In the genomic region with DNA sequence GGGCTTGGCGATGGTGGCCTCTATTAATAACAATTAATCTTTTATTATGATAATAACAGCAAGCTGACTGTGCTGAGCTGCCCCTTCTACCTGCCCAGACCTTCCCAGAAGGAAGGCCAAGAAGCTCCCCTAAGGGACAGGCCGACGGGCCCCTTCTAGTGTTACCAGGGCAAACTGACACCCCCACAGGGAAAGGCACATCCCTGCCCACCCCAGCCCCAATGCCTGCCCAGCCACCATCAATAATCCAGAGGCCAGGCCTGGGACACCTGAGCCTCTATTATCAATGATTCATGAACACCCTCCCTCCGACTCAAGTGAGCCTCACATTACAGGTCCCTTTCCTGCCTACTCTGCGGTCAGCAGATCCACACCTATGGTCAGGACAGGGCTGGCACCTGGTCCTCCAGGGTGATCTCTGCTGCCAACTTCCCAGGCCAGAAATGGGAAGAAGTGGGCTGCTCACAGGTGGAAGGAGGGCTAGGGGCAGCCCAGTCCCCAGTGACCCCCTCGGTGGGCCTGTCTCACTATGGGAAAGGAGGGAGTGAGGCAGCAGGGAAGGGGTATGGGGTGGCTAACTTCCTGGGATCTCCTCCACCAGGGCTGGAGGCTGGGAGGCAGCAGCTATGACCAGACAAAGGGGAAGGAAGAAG, we compare ENCODE assay signal across 1 cellular context.
TF ChIP-seq lines count a peak whose summit lies in the region.

No MANE protein-coding gene starts in this region.

TF ChIP-seq in IMR-90, 13 proteins besides CTCF, POLR2A, EP300 and RAD21:
- TF ChIP-seq MAZ (IDR thresholded peaks at IDR 0.05; ENCODE audit: borderline replicate concordance, low read depth, low read length) = no peak
- no peak for TF ChIP-seq RCOR1 (IDR thresholded peaks at IDR 0.05; ENCODE audit: insufficient replicate concordance, low read length)
- no peak for TF ChIP-seq BHLHE40 (IDR thresholded peaks at IDR 0.05; ENCODE audit: low read depth, low read length)
- no peak for TF ChIP-seq RFX5 (IDR thresholded peaks at IDR 0.05; ENCODE audit: low read depth, low read length)
- TF ChIP-seq MAFK (IDR thresholded peaks at IDR 0.05; ENCODE audit: low read depth, low read length) = no peak
- TF ChIP-seq CEBPB (IDR thresholded peaks at IDR 0.05; ENCODE audit: low read depth, low read length) = no peak
- TF ChIP-seq, protein P1, sequence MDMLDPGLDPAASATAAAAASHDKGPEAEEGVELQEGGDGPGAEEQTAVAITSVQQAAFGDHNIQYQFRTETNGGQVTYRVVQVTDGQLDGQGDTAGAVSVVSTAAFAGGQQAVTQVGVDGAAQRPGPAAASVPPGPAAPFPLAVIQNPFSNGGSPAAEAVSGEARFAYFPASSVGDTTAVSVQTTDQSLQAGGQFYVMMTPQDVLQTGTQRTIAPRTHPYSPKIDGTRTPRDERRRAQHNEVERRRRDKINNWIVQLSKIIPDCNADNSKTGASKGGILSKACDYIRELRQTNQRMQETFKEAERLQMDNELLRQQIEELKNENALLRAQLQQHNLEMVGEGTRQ (IDR thresholded peaks at IDR 0.05; ENCODE audit: low read depth, low read length) = no peak
- no peak for TF ChIP-seq FOS (IDR thresholded peaks at IDR 0.05; ENCODE audit: low read depth, low read length)
- TF ChIP-seq, protein P2, sequence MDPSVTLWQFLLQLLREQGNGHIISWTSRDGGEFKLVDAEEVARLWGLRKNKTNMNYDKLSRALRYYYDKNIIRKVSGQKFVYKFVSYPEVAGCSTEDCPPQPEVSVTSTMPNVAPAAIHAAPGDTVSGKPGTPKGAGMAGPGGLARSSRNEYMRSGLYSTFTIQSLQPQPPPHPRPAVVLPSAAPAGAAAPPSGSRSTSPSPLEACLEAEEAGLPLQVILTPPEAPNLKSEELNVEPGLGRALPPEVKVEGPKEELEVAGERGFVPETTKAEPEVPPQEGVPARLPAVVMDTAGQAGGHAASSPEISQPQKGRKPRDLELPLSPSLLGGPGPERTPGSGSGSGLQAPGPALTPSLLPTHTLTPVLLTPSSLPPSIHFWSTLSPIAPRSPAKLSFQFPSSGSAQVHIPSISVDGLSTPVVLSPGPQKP (IDR thresholded peaks at IDR 0.05; ENCODE audit: borderline replicate concordance, low read depth, low read length) = no peak
- no peak for TF ChIP-seq CHD1 (IDR thresholded peaks at IDR 0.05; ENCODE audit: low read depth, low read length)
- no peak for TF ChIP-seq MXI1 (IDR thresholded peaks at IDR 0.05; ENCODE audit: borderline replicate concordance, low read depth, low read length)
- no peak for TF ChIP-seq SMC3 (IDR thresholded peaks at IDR 0.05; ENCODE audit: low read depth, low read length)
- no peak for TF ChIP-seq NFE2L2 (IDR thresholded peaks at IDR 0.05; ENCODE audit: low read depth, low read length)
